In the genomic region with DNA sequence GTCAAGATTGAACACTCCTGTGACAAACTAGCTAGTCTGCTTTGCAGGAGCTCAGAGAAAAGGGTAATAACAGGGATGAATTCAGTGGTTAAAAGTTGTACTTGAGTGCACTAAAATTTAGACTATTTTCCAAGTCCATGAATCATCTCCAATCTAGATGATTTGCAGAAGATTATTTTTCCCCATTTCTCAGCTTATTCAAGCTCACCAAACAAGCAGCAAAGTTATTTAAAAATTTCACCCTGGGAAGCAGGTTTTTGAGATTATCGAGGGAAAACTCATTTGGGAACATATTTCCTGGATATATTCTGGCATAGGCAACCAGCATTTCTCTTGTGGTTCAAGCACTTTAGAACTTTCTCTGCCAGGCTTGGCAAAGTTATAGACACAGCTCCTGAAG, we compare ENCODE assay signal across 18 cellular contexts.
DNase-seq lines count a peak whose midpoint lies in the region; ATAC-seq, FAIRE-seq and TF ChIP-seq lines count a peak whose summit lies in the region.
"Had no signal": no experiment of that assay in that cellular context is flagged by ENCODE, and none has a peak within 500 bp of the region (broad histone marks: within the 10 kb centered on the region; RNA-seq: fewer than 3 reads in every experiment).

No MANE protein-coding gene starts in this region.

- peak; percentile 20 for FAIRE-seq in keratinocyte (lab: Jason Lieb, UNC)
- FAIRE-seq: H54 had no signal

- H3K4me2 ChIP-seq in GM23338 (no peak overlapping the region), keratinocyte (ENCODE audit: control insufficient read depth, extremely low read depth, insufficient read depth, low read depth, low read length) (no peak overlapping the region), osteoblast (ENCODE audit: insufficient read depth, low read length) (no peak overlapping the region)

- TF ChIP-seq CTCF in GM23338 (conservative IDR thresholded peaks at IDR 0.05; ENCODE audit: low read depth in 2 of 2) = no peak
- no peak for TF ChIP-seq CTCF in esophagus muscularis mucosa (IDR thresholded peaks at IDR 0.05)
- TF ChIP-seq CTCF in keratinocyte (optimal IDR thresholded peaks at IDR 0.05 in 1 of 3, IDR thresholded peaks at IDR 0.05 in 1 of 3, conservative IDR thresholded peaks at IDR 0.05 in 1 of 3; ENCODE audit: extremely low read depth in 1 of 3, insufficient read depth in 2 of 3, low read length in 3 of 3) = no peak
- no peak for TF ChIP-seq CTCF in osteoblast (IDR thresholded peaks at IDR 0.05; ENCODE audit: extremely low read depth, low read depth, low read length)
- TF ChIP-seq CTCF in gastrocnemius medialis (IDR thresholded peaks at IDR 0.05 in 4 of 5, conservative IDR thresholded peaks at IDR 0.05 in 1 of 5) = no peak

- DNase-seq in GM23338 (ENCODE audit: low spot score) (no peak), esophagus muscularis mucosa (ENCODE audit: extremely low spot score) (peak; percentile 37), keratinocyte (ENCODE audit: low read depth, low spot score) (no peak), osteoblast (ENCODE audit: insufficient read length, low spot score, missing footprints) (no peak), NCI-H524 (lab: John Stamatoyannopoulos, UW) (no peak), gastrocnemius medialis (no peak)
- DNase-seq: 8988T; Calu3; CD8-positive, alpha-beta T cell; DMS79 treated with DMSO at 0.1 percent for 48 hours; GF-D8; GM23248; HFFc6 had no signal

- intact Hi-C loops in esophagus muscularis mucosa (cut with DNase I) (no loop called here), gastrocnemius medialis (cut with DNase I; ENCODE audit: low total_unique reads) (no loop called here)

- H3K9ac ChIP-seq in keratinocyte (ENCODE audit: control insufficient read depth, extremely low read depth, insufficient read depth, low read length) = no peak overlapping the region
- H3K9ac ChIP-seq: BLaER1 treated with 17β-estradiol and CSF1 and Interleukin-3, amounts not matched to agents 10 nM and 100 nM; GM23248 had no signal

- H3K9me3 ChIP-seq in esophagus muscularis mucosa = no peaks in the 10 kb centered on the region
- H3K9me3 ChIP-seq in keratinocyte (ENCODE audit: control insufficient read depth, low read depth, low read length) = no peaks in the 10 kb centered on the region
- H3K9me3 ChIP-seq in osteoblast (ENCODE audit: low read depth, low read length) = no peaks in the 10 kb centered on the region
- H3K9me3 ChIP-seq in gastrocnemius medialis = no peaks in the 10 kb centered on the region
- H3K9me3 ChIP-seq: BLaER1 treated with 17β-estradiol and CSF1 and Interleukin-3, amounts not matched to agents 10 nM and 100 nM had no signal

- TF ChIP-seq POLR2A in esophagus muscularis mucosa (IDR thresholded peaks at IDR 0.05; ENCODE audit: low read depth) (no peak), gastrocnemius medialis (IDR thresholded peaks at IDR 0.05) (no peak)

- no peaks in the 10 kb centered on the region for H3K9me3 Mint-ChIP-seq in GM23338
- H3K9me3 Mint-ChIP-seq: CD8-positive, alpha-beta T cell; HFFc6 had no signal

- H3K27me3 ChIP-seq in GM23338 (ENCODE audit: insufficient read depth) (no peaks in the 10 kb centered on the region), esophagus muscularis mucosa (no peaks in the 10 kb centered on the region), keratinocyte (ENCODE audit: control insufficient read depth, extremely low read depth, insufficient read depth, low read length) (no peaks in the 10 kb centered on the region), osteoblast (ENCODE audit: insufficient read depth, low read length) (no peaks in the 10 kb centered on the region), gastrocnemius medialis (no peaks in the 10 kb centered on the region)
- H3K27me3 ChIP-seq: BLaER1 treated with 17β-estradiol and CSF1 and Interleukin-3, amounts not matched to agents 10 nM and 100 nM had no signal

- H3K4me1 ChIP-seq in GM23338 (ENCODE audit: insufficient read depth) (0 out of 2 replicates have a peak, but pooled peaks cover 7% of the 10 kb centered on the region), esophagus muscularis mucosa (peaks cover 0 to 15% (median 5%) of the 10 kb centered on the region in 4 donors), keratinocyte (ENCODE audit: control insufficient read depth, extremely low read depth, insufficient read depth, low read length) (peaks cover 19% of the 10 kb centered on the region), osteoblast (ENCODE audit: insufficient read depth, low read length) (peaks cover 13% of the 10 kb centered on the region), gastrocnemius medialis (peaks cover 7 to 17% of the 10 kb centered on the region in 2 donors)

- peaks cover 11% of the 10 kb centered on the region for H3K4me1 Mint-ChIP-seq in GM23338

- dilution Hi-C loops in keratinocyte (cut with MboI; ENCODE audit: extremely low pct_ligation_motif_present, low sequenced_read_pairs) = no loop called here

- no peaks in the 10 kb centered on the region for H3K36me3 ChIP-seq in GM23338 (ENCODE audit: insufficient read depth)
- no peaks in the 10 kb centered on the region for H3K36me3 ChIP-seq in esophagus muscularis mucosa
- H3K36me3 ChIP-seq in keratinocyte (ENCODE audit: control insufficient read depth in 2 of 2, extremely low read depth in 1 of 2, insufficient read depth in 2 of 2, low read length in 2 of 2) = no peaks in the 10 kb centered on the region
- H3K36me3 ChIP-seq in osteoblast (ENCODE audit: insufficient read depth, low read length) = no peaks in the 10 kb centered on the region
- no peaks in the 10 kb centered on the region for H3K36me3 ChIP-seq in gastrocnemius medialis
- H3K36me3 ChIP-seq: BLaER1 treated with 17β-estradiol and CSF1 and Interleukin-3, amounts not matched to agents 10 nM and 100 nM had no signal

- TF ChIP-seq EP300 in esophagus muscularis mucosa (IDR thresholded peaks at IDR 0.05) = no peak

- ATAC-seq in GM23338 (no peak), GM19397 (IDR thresholded peaks at IDR 0.05; ENCODE audit: unreplicated experiment) (no peak), gastrocnemius medialis (no peak)
- ATAC-seq: CD8-positive, alpha-beta T cell; HCT116 had no signal

- H3K4me3 ChIP-seq in GM23338 (no peak overlapping the region), esophagus muscularis mucosa (no peak overlapping the region), keratinocyte (ENCODE audit: control insufficient read depth in 2 of 3, extremely low read depth in 1 of 3, insufficient read depth in 2 of 3, low read depth in 1 of 3, low read length in 3 of 3) (no peak overlapping the region), osteoblast (ENCODE audit: insufficient read depth, low read length) (no peak overlapping the region), gastrocnemius medialis (no peak overlapping the region)
- H3K4me3 ChIP-seq: BLaER1 treated with 17β-estradiol and CSF1 and Interleukin-3, amounts not matched to agents 10 nM and 100 nM; GM23248 had no signal

- H3F3A ChIP-seq in GM23338 (replicated peaks; ENCODE audit: low read depth) = no peaks in the 10 kb centered on the region

- WGBS in esophagus muscularis mucosa = 68% methylated on average over 1 of the region's 1 CpG

- no peak overlapping the region for H3K27ac Mint-ChIP-seq in GM23338
- H3K27ac Mint-ChIP-seq: CD8-positive, alpha-beta T cell; HFFc6 had no signal

- H4K20me1 ChIP-seq in GM23338 (replicated peaks; ENCODE audit: insufficient read depth) (no peaks in the 10 kb centered on the region), keratinocyte (ENCODE audit: control insufficient read depth, extremely low read depth, insufficient read depth, low read length) (no peaks in the 10 kb centered on the region), osteoblast (ENCODE audit: insufficient read depth, low read length) (no peaks in the 10 kb centered on the region)
- H4K20me1 ChIP-seq: BLaER1 treated with 17β-estradiol and CSF1 and Interleukin-3, amounts not matched to agents 10 nM and 100 nM had no signal

- H3K27ac ChIP-seq in GM23338 (ENCODE audit: low read depth) (no peak overlapping the region), esophagus muscularis mucosa (replicated peaks in 1 of 4) (no peak overlapping the region), keratinocyte (ENCODE audit: control insufficient read depth, insufficient read depth, low read length) (no peak overlapping the region), osteoblast (ENCODE audit: low read depth, low read length) (no peak overlapping the region), gastrocnemius medialis (no peak overlapping the region)
- H3K27ac ChIP-seq: BLaER1 treated with 17β-estradiol and CSF1 and Interleukin-3, amounts not matched to agents 10 nM and 100 nM; GM23248; HL-60 had no signal

- no peaks in the 10 kb centered on the region for H3K36me3 Mint-ChIP-seq in GM23338 (ENCODE audit: low read depth)
- H3K36me3 Mint-ChIP-seq: CD8-positive, alpha-beta T cell had no signal

- peaks cover 2% of the 10 kb centered on the region for H3K27me3 Mint-ChIP-seq in GM23338 (ENCODE audit: insufficient read depth, low read depth, poor library complexity)

- H2AFZ ChIP-seq in GM23338 (peak overlapping the region; percentile 84; the same call in 1 of the 2 replicates), keratinocyte (ENCODE audit: control insufficient read depth, low read length) (no peak overlapping the region), osteoblast (ENCODE audit: low read length) (no peak overlapping the region)
- H2AFZ ChIP-seq: GM23248 had no signal

- no peaks in the 10 kb centered on the region for H3K9me1 ChIP-seq in keratinocyte (ENCODE audit: control insufficient read depth, extremely low read depth, insufficient read depth, low read length)

- no peaks in the 10 kb centered on the region for H3K79me2 ChIP-seq in GM23338 (replicated peaks; ENCODE audit: insufficient read depth)
- no peaks in the 10 kb centered on the region for H3K79me2 ChIP-seq in keratinocyte (ENCODE audit: control insufficient read depth, insufficient read depth, low read length)
- no peaks in the 10 kb centered on the region for H3K79me2 ChIP-seq in osteoblast (ENCODE audit: insufficient read depth, low read length)

- no peak overlapping the region for H3K4me3 Mint-ChIP-seq in GM23338
- H3K4me3 Mint-ChIP-seq: CD8-positive, alpha-beta T cell; HFFc6 had no signal

- in situ Hi-C loops in gastrocnemius medialis (cut with MboI; ENCODE audit: low sequenced_read_pairs in 4 of 4) = no loop called here

- H3K9me2 ChIP-seq in GM23338 (ENCODE audit: insufficient read depth) = no peaks in the 10 kb centered on the region
